Comparison of ENCODE assay signal across 2 cellular contexts in the genomic region with DNA sequence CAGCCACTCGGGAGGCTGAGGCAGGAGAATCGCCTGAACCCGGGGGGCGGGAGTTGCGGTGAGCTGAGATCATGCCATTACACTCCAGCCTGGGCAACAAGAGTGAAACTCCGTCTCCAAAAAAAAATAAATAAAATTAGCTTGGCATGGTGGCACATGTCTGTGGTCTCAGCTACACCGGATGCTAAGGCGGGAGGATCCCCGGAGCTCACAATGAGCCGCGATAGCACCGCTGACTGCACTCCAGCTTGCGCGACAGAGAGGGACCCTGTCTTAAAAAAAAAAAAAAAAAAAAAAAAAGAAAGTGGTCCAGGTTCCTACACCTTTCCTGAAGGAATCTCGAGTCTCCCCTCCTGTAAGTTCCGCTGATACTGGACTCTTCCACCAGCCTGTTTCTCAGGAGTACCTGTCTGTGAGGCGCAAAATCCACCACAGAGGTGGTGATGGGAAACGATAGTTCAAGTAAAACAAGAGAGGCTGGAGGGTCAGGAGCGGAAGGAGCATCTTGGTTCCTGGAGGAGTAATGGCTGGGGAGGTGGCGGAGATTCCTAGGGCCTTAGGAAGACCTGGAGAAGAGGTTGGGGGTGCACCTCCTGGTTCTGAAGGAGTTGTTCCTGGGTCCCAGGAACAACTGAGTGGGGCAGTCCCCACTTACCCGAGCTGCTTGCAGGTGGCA.
TF ChIP-seq lines count a peak whose summit lies in the region.

No MANE protein-coding gene starts in this region.

TF ChIP-seq in SK-N-SH, 30 proteins besides CTCF, POLR2A, EP300 and RAD21:
- TF ChIP-seq USF1 (IDR thresholded peaks at IDR 0.05; ENCODE audit: borderline replicate concordance, low read depth), result no peak
- no peak for TF ChIP-seq MEF2A (IDR thresholded peaks at IDR 0.05; ENCODE audit: borderline replicate concordance, low read depth)
- TF ChIP-seq GATA2 (CRISPR knock-in tag; IDR thresholded peaks at IDR 0.05), result no peak
- TF ChIP-seq ZBTB33 (IDR thresholded peaks at IDR 0.05; ENCODE audit: borderline replicate concordance, low read depth), result no peak
- TF ChIP-seq GABPA (IDR thresholded peaks at IDR 0.05; ENCODE audit: low read depth), result no peak
- TF ChIP-seq NFIC (IDR thresholded peaks at IDR 0.05; ENCODE audit: borderline replicate concordance), result no peak
- TF ChIP-seq SMC3 (IDR thresholded peaks at IDR 0.05; ENCODE audit: low read depth, low read length), result no peak
- no peak for TF ChIP-seq EZH2phosphoT487 (IDR thresholded peaks at IDR 0.05; ENCODE audit: borderline replicate concordance, low read depth)
- no peak for TF ChIP-seq RXRA (IDR thresholded peaks at IDR 0.05; ENCODE audit: borderline replicate concordance, low read depth)
- no peak for TF ChIP-seq TAF1 (IDR thresholded peaks at IDR 0.05; ENCODE audit: borderline replicate concordance, low read depth, low read length)
- no peak for TF ChIP-seq YY1 (IDR thresholded peaks at IDR 0.05; ENCODE audit: low read depth)
- no peak for TF ChIP-seq USF2 (IDR thresholded peaks at IDR 0.05; ENCODE audit: borderline replicate concordance, low read depth, low read length)
- no peak for TF ChIP-seq FOXJ3 (CRISPR knock-in tag; IDR thresholded peaks at IDR 0.05)
- no peak for TF ChIP-seq FOSL2 (IDR thresholded peaks at IDR 0.05; ENCODE audit: borderline replicate concordance, low read depth)
- no peak for TF ChIP-seq RCOR1 (IDR thresholded peaks at IDR 0.05; ENCODE audit: low read length)
- TF ChIP-seq POLR2AphosphoS5 (IDR thresholded peaks at IDR 0.05; ENCODE audit: low read depth, low read length), result no peak
- TF ChIP-seq, protein P1, sequence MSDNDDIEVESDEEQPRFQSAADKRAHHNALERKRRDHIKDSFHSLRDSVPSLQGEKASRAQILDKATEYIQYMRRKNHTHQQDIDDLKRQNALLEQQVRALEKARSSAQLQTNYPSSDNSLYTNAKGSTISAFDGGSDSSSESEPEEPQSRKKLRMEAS (IDR thresholded peaks at IDR 0.05; ENCODE audit: low read depth), result no peak

TF ChIP-seq in SK-N-SH treated with all-trans-retinoic acid at 6 μM for 48 hours, 23 proteins besides CTCF, POLR2A, EP300 and RAD21:
- no peak for TF ChIP-seq CREB5 (CRISPR knock-in tag; IDR thresholded peaks at IDR 0.05; ENCODE audit: low read depth)
- no peak for TF ChIP-seq OSR1 (CRISPR knock-in tag; IDR thresholded peaks at IDR 0.05)
- no peak for TF ChIP-seq ARNTL (CRISPR knock-in tag; IDR thresholded peaks at IDR 0.05; ENCODE audit: borderline replicate concordance, low read depth)
- TF ChIP-seq PATZ1 (CRISPR knock-in tag; IDR thresholded peaks at IDR 0.05; ENCODE audit: borderline replicate concordance), result no peak
- TF ChIP-seq TSHZ2 (CRISPR knock-in tag; IDR thresholded peaks at IDR 0.05), result no peak
- TF ChIP-seq TOX (CRISPR knock-in tag; IDR thresholded peaks at IDR 0.05; ENCODE audit: borderline replicate concordance), result no peak
TF ChIP-seq in SK-N-SH treated with all-trans-retinoic acid at 6 μM for 48 hours: peak in this region for 0.
